12 cellular contexts compared by ENCODE assay signal in the genomic region with DNA sequence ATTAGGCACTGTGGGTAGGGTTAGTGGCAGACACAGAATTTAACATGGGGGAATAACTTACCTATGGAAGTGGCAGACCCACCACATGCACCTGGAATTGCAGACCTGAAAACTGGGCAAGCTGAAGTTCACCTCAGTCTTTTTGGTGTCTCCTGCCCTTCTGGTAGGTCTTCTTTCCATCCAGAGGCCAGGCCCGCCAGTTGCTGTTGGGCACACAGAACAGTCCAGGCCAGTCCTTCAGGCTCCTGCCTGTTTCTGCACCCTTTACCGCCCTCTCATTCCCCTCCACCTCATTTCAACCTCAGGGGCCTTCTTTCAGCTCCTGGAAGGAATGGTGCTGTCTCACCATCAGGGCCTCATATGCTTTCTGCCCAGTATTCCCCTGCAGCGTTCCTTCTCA.
A peak's percentile ranks its signal among the peaks of the same experiment; 100 is the strongest.
DNase-seq lines count a peak whose midpoint lies in the region; ATAC-seq and TF ChIP-seq lines count a peak whose summit lies in the region.
"Had no signal": no experiment of that assay in that cellular context is flagged by ENCODE, and none has a peak within 500 bp of the region (broad histone marks: within the 10 kb centered on the region; RNA-seq: fewer than 3 reads in every experiment).

No MANE protein-coding gene starts in this region.

- no peak overlapping the region for H3K27ac ChIP-seq in GM23338 (ENCODE audit: low read depth)
- H3K27ac ChIP-seq: A549, GM23248 had no signal

- H2AFZ ChIP-seq in GM23338 = peak overlapping the region; percentile 64; the same call in 1 of the 2 replicates
- H2AFZ ChIP-seq: GM23248 had no signal

- no peaks in the 10 kb centered on the region for H3K27me3 ChIP-seq in GM23338 (ENCODE audit: insufficient read depth)

- H3K27me3 Mint-ChIP-seq in GM23338 (ENCODE audit: insufficient read depth, low read depth, poor library complexity) = no peaks in the 10 kb centered on the region
- no peaks in the 10 kb centered on the region for H3K27me3 Mint-ChIP-seq in neural crest cell (ENCODE audit: low read depth)
- no peaks in the 10 kb centered on the region for H3K27me3 Mint-ChIP-seq in naive thymus-derived CD8-positive, alpha-beta T cell

- no peak for ATAC-seq in GM23338
- ATAC-seq in left lobe of liver = peak; percentile 27
- ATAC-seq in left ventricle myocardium superior = no peak
- ATAC-seq in naive thymus-derived CD8-positive, alpha-beta T cell = no peak
- ATAC-seq: A549; CD8-positive, alpha-beta T cell had no signal

- intact Hi-C loops in left ventricle myocardium superior (cut with micrococcal nuclease) = no loop called here

- POLR2A ChIA-PET in naive thymus-derived CD8-positive, alpha-beta T cell (lab: Charles Lee) = no interaction called here

- H3K4me2 ChIP-seq in GM23338 = no peak overlapping the region
- H3K4me2 ChIP-seq: A549 had no signal

- no peak overlapping the region for H3K4me3 Mint-ChIP-seq in GM23338
- no peak overlapping the region for H3K4me3 Mint-ChIP-seq in neural crest cell
- H3K4me3 Mint-ChIP-seq in naive thymus-derived CD8-positive, alpha-beta T cell = no peak overlapping the region
- H3K4me3 Mint-ChIP-seq: CD14-positive monocyte; CD8-positive, alpha-beta T cell had no signal

- no peaks in the 10 kb centered on the region for H3K4me1 ChIP-seq in GM23338 (ENCODE audit: insufficient read depth)

- H3K27ac Mint-ChIP-seq in GM23338 (no peak overlapping the region), neural crest cell (ENCODE audit: unreplicated experiment) (peak overlapping the region; percentile 22)
- no peak overlapping the region for H3K27ac Mint-ChIP-seq in naive thymus-derived CD8-positive, alpha-beta T cell
- H3K27ac Mint-ChIP-seq: CD14-positive monocyte; CD8-positive, alpha-beta T cell had no signal

- no peaks in the 10 kb centered on the region for H3K36me3 Mint-ChIP-seq in GM23338 (ENCODE audit: low read depth)
- H3K36me3 Mint-ChIP-seq in neural crest cell (ENCODE audit: low read depth) = no peaks in the 10 kb centered on the region
- H3K36me3 Mint-ChIP-seq in naive thymus-derived CD8-positive, alpha-beta T cell = no peaks in the 10 kb centered on the region
- H3K36me3 Mint-ChIP-seq: CD14-positive monocyte; CD8-positive, alpha-beta T cell had no signal

- H4K20me1 ChIP-seq in GM23338 (replicated peaks; ENCODE audit: insufficient read depth) = no peaks in the 10 kb centered on the region

- no peak for TF ChIP-seq CTCF in GM23338 (conservative IDR thresholded peaks at IDR 0.05; ENCODE audit: low read depth in 2 of 2)
- TF ChIP-seq CTCF in neural crest cell (conservative IDR thresholded peaks at IDR 0.05) = no peak

- H3K79me2 ChIP-seq in GM23338 (replicated peaks; ENCODE audit: insufficient read depth) = no peaks in the 10 kb centered on the region

- no peaks in the 10 kb centered on the region for H3K36me3 ChIP-seq in GM23338 (ENCODE audit: insufficient read depth)

- H3K9me3 Mint-ChIP-seq in GM23338 = no peaks in the 10 kb centered on the region
- no peaks in the 10 kb centered on the region for H3K9me3 Mint-ChIP-seq in neural crest cell
- H3K9me3 Mint-ChIP-seq in naive thymus-derived CD8-positive, alpha-beta T cell = peaks cover 0 to 10% (median 0%) of the 10 kb centered on the region in 9 donors
- H3K9me3 Mint-ChIP-seq: CD8-positive, alpha-beta T cell had no signal

- DNase-seq in COLO668 (lab: John Stamatoyannopoulos, UW; ENCODE audit: unreplicated experiment) (peak; percentile 40), GM23338 (ENCODE audit: low spot score) (no peak), left lobe of liver (ENCODE audit: low spot score) (no peak), neural crest cell (ENCODE audit: low read depth, low spot score) (no peak), left ventricle myocardium superior (no peak), Ammon's horn (ENCODE audit: low spot score) (no peak)
- DNase-seq in naive thymus-derived CD8-positive, alpha-beta T cell = no peak
- DNase-seq: CD8-positive, alpha-beta T cell; GM23248; H7 had no signal

- no peak overlapping the region for H3K4me3 ChIP-seq in GM23338
- H3K4me3 ChIP-seq: A549, GM23248 had no signal

- peaks cover 7% of the 10 kb centered on the region; the same call in 1 of the 2 replicates for H3K9me2 ChIP-seq in GM23338 (ENCODE audit: insufficient read depth)

- H3F3A ChIP-seq in GM23338 (replicated peaks; ENCODE audit: low read depth) = no peaks in the 10 kb centered on the region

- H3K4me1 Mint-ChIP-seq in GM23338 (peaks cover 5% of the 10 kb centered on the region; the same call in 2 of the 3 replicates), neural crest cell (peaks cover 9% of the 10 kb centered on the region)
- H3K4me1 Mint-ChIP-seq in naive thymus-derived CD8-positive, alpha-beta T cell = no peaks in the 10 kb centered on the region
- H3K4me1 Mint-ChIP-seq: CD14-positive monocyte had no signal

TF ChIP-seq in GM23338, 12 proteins besides CTCF, POLR2A, EP300 and RAD21:
- TF ChIP-seq, protein P1, sequence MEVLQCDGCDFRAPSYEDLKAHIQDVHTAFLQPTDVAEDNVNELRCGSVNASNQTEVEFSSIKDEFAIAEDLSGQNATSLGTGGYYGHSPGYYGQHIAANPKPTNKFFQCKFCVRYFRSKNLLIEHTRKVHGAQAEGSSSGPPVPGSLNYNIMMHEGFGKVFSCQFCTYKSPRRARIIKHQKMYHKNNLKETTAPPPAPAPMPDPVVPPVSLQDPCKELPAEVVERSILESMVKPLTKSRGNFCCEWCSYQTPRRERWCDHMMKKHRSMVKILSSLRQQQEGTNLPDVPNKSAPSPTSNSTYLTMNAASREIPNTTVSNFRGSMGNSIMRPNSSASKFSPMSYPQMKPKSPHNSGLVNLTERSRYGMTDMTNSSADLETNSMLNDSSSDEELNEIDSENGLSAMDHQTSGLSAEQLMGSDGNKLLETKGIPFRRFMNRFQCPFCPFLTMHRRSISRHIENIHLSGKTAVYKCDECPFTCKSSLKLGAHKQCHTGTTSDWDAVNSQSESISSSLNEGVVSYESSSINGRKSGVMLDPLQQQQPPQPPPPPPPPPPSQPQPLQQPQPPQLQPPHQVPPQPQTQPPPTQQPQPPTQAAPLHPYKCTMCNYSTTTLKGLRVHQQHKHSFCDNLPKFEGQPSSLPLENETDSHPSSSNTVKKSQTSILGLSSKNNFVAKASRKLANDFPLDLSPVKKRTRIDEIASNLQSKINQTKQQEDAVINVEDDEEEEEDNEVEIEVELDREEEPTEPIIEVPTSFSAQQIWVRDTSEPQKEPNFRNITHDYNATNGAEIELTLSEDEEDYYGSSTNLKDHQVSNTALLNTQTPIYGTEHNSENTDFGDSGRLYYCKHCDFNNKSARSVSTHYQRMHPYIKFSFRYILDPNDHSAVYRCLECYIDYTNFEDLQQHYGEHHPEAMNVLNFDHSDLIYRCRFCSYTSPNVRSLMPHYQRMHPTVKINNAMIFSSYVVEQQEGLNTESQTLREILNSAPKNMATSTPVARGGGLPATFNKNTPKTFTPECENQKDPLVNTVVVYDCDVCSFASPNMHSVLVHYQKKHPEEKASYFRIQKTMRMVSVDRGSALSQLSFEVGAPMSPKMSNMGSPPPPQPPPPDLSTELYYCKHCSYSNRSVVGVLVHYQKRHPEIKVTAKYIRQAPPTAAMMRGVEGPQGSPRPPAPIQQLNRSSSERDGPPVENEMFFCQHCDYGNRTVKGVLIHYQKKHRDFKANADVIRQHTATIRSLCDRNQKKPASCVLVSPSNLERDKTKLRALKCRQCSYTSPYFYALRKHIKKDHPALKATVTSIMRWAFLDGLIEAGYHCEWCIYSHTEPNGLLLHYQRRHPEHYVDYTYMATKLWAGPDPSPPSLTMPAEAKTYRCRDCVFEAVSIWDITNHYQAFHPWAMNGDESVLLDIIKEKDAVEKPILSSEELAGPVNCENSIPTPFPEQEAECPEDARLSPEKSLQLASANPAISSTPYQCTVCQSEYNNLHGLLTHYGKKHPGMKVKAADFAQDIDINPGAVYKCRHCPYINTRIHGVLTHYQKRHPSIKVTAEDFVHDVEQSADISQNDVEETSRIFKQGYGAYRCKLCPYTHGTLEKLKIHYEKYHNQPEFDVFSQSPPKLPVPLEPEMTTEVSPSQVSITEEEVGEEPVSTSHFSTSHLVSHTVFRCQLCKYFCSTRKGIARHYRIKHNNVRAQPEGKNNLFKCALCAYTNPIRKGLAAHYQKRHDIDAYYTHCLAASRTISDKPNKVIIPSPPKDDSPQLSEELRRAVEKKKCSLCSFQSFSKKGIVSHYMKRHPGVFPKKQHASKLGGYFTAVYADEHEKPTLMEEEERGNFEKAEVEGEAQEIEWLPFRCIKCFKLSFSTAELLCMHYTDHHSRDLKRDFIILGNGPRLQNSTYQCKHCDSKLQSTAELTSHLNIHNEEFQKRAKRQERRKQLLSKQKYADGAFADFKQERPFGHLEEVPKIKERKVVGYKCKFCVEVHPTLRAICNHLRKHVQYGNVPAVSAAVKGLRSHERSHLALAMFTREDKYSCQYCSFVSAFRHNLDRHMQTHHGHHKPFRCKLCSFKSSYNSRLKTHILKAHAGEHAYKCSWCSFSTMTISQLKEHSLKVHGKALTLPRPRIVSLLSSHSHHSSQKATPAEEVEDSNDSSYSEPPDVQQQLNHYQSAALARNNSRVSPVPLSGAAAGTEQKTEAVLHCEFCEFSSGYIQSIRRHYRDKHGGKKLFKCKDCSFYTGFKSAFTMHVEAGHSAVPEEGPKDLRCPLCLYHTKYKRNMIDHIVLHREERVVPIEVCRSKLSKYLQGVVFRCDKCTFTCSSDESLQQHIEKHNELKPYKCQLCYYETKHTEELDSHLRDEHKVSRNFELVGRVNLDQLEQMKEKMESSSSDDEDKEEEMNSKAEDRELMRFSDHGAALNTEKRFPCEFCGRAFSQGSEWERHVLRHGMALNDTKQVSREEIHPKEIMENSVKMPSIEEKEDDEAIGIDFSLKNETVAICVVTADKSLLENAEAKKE (CRISPR knock-in tag; IDR thresholded peaks at IDR 0.05) = no peak
- TF ChIP-seq STAT1 (IDR thresholded peaks at IDR 0.05; ENCODE audit: unreplicated experiment) (no peak), JUNB (IDR thresholded peaks at IDR 0.05; ENCODE audit: unreplicated experiment) (no peak), ZNF114 (CRISPR knock-in tag; IDR thresholded peaks at IDR 0.05) (no peak), CREB1 (CRISPR knock-in tag; IDR thresholded peaks at IDR 0.05; ENCODE audit: low read depth) (no peak), NANOG (IDR thresholded peaks at IDR 0.05; ENCODE audit: borderline replicate concordance) (no peak), POLR2AphosphoS5 (IDR thresholded peaks at IDR 0.05; ENCODE audit: low read depth) (no peak), EZH2 (IDR thresholded peaks at IDR 0.05; ENCODE audit: low read depth, unreplicated experiment) (no peak)
- TF ChIP-seq, protein P2, sequence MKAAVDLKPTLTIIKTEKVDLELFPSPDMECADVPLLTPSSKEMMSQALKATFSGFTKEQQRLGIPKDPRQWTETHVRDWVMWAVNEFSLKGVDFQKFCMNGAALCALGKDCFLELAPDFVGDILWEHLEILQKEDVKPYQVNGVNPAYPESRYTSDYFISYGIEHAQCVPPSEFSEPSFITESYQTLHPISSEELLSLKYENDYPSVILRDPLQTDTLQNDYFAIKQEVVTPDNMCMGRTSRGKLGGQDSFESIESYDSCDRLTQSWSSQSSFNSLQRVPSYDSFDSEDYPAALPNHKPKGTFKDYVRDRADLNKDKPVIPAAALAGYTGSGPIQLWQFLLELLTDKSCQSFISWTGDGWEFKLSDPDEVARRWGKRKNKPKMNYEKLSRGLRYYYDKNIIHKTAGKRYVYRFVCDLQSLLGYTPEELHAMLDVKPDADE (IDR thresholded peaks at IDR 0.05) = no peak
